Comparison of ENCODE assay signal across 9 cellular contexts in genomic region chr1:118335372-118335771, GRCh38.
DNase-seq lines count a peak whose midpoint lies in the region; ATAC-seq and TF ChIP-seq lines count a peak whose summit lies in the region.
"Had no signal": no experiment of that assay in that cellular context is flagged by ENCODE, and none has a peak within 500 bp of the region (broad histone marks: within the 10 kb centered on the region; RNA-seq: fewer than 3 reads in every experiment).

No MANE protein-coding gene starts in this region.

- H3K9me3 Mint-ChIP-seq in activated naive CD8-positive, alpha-beta T cell treated with anti-CD3 and anti-CD28 coated beads for 36 hours, result peaks cover 2% of the 10 kb centered on the region

- no peaks in the 10 kb centered on the region for H3K79me2 ChIP-seq in Karpas-422 (ENCODE audit: low read length)

- intact Hi-C loops in left lung (cut with DNase I) (no loop called here), posterior vena cava (cut with DNase I) (no loop called here)

- CTCF ChIA-PET in HEK293 (lab: Yijun Ruan, JAX), result interaction anchor here (0.6 to 0.8 kb wide), 2 partner anchors 9 to 74 kb away, joined by 3 read pairs; no protein-coding TSS in a partner anchor

- peak; percentile 62 for DNase-seq in Karpas-422
- no peak for DNase-seq in left lung
- no peak for DNase-seq in posterior vena cava (ENCODE audit: low spot score)
- no peak for DNase-seq in foreskin melanocyte
- no peak for DNase-seq in COLO668 (lab: John Stamatoyannopoulos, UW; ENCODE audit: unreplicated experiment)
- DNase-seq in activated naive CD8-positive, alpha-beta T cell treated with anti-CD3 and anti-CD28 coated beads for 36 hours, result no peak
- DNase-seq: sigmoid colon had no signal

- no peaks in the 10 kb centered on the region for H3K36me3 Mint-ChIP-seq in activated naive CD8-positive, alpha-beta T cell treated with anti-CD3 and anti-CD28 coated beads for 36 hours

- peak; percentile 97 for ATAC-seq in GM18519 (IDR thresholded peaks at IDR 0.05; ENCODE audit: low FRiP score, unreplicated experiment)
- ATAC-seq in left lung, result peak; percentile 71

- H3K27me3 ChIP-seq in Karpas-422 (ENCODE audit: low read length), result no peaks in the 10 kb centered on the region
- no peaks in the 10 kb centered on the region for H3K27me3 ChIP-seq in left lung
- H3K27me3 ChIP-seq: sigmoid colon had no signal

- H3K4me1 ChIP-seq in HEK293 (ENCODE audit: control insufficient read depth, insufficient read depth, low read length), result 0 out of 2 replicates have a peak, but pooled peaks cover 2% of the 10 kb centered on the region
- peaks cover 12% of the 10 kb centered on the region for H3K4me1 ChIP-seq in Karpas-422 (ENCODE audit: low read length)
- no peaks in the 10 kb centered on the region for H3K4me1 ChIP-seq in left lung
- H3K4me1 ChIP-seq: sigmoid colon had no signal

- H3K36me3 ChIP-seq in HEK293 (ENCODE audit: control insufficient read depth in 2 of 2, insufficient read depth in 1 of 2, low read length in 2 of 2) (no peaks in the 10 kb centered on the region), Karpas-422 (ENCODE audit: insufficient read depth, low read length) (no peaks in the 10 kb centered on the region), left lung (no peaks in the 10 kb centered on the region)
- H3K36me3 ChIP-seq: sigmoid colon had no signal

- no peaks in the 10 kb centered on the region for H3K9me2 ChIP-seq in Karpas-422 (replicated peaks; ENCODE audit: insufficient read depth, low read length)

- H3K27ac ChIP-seq in HEK293 (ENCODE audit: extremely low read depth, low read depth, low read length) (no peak overlapping the region), Karpas-422 (ENCODE audit: low read length) (no peak overlapping the region), left lung (no peak overlapping the region)
- H3K27ac ChIP-seq: sigmoid colon had no signal

- no peaks in the 10 kb centered on the region for H3K27me3 Mint-ChIP-seq in activated naive CD8-positive, alpha-beta T cell treated with anti-CD3 and anti-CD28 coated beads for 36 hours

- no peak for TF ChIP-seq CTCF in HEK293 (tag by site-specific recombination; IDR thresholded peaks at IDR 0.05)
- no peak for TF ChIP-seq CTCF in left lung (IDR thresholded peaks at IDR 0.05)

- H3K4me3 ChIP-seq in HEK293 (ENCODE audit: low read depth, low read length) (no peak overlapping the region), Karpas-422 (ENCODE audit: low read length) (no peak overlapping the region), left lung (no peak overlapping the region)
- H3K4me3 ChIP-seq: sigmoid colon had no signal

- H3K9ac ChIP-seq in Karpas-422 (ENCODE audit: low read length), result no peak overlapping the region

- H3K4me2 ChIP-seq in Karpas-422 (ENCODE audit: low read depth, low read length, poor library complexity, severe bottlenecking), result no peak overlapping the region

- H3K9me3 ChIP-seq in HEK293 (ENCODE audit: control insufficient read depth, insufficient read depth, low read depth, low read length) (no peaks in the 10 kb centered on the region), Karpas-422 (ENCODE audit: low read length) (no peaks in the 10 kb centered on the region), left lung (no peaks in the 10 kb centered on the region)
- H3K9me3 ChIP-seq: sigmoid colon had no signal

- POLR2A ChIA-PET in HEK293 (lab: Yijun Ruan, JAX), result no interaction called here

- no peak overlapping the region for H3K27ac Mint-ChIP-seq in activated naive CD8-positive, alpha-beta T cell treated with anti-CD3 and anti-CD28 coated beads for 36 hours

- H4K20me1 ChIP-seq in Karpas-422 (ENCODE audit: insufficient read depth, low read depth, low read length), result no peaks in the 10 kb centered on the region

- no peak overlapping the region for H3K4me3 Mint-ChIP-seq in activated naive CD8-positive, alpha-beta T cell treated with anti-CD3 and anti-CD28 coated beads for 36 hours

- no peak overlapping the region for H2AFZ ChIP-seq in Karpas-422 (ENCODE audit: low read length)

- no peaks in the 10 kb centered on the region for H3K4me1 Mint-ChIP-seq in activated naive CD8-positive, alpha-beta T cell treated with anti-CD3 and anti-CD28 coated beads for 36 hours

TF ChIP-seq in HEK293, 187 proteins besides CTCF, POLR2A, EP300 and RAD21:
- TF ChIP-seq ZIC2 (tag by site-specific recombination; IDR thresholded peaks at IDR 0.05), result peak; percentile 85
- no peak for TF ChIP-seq ZNF548 (tag by site-specific recombination; IDR thresholded peaks at IDR 0.05)
